In genomic region chr1:21663251-21663950, GRCh38 we compare ENCODE assay signal across 21 cellular contexts. TPM values are rescaled to one million over a fixed set of nuclear protein-coding genes. Genes with fewer than 3 reads are reported as not detected.
DNase-seq lines count a peak whose midpoint lies in the region; ATAC-seq, FAIRE-seq and TF ChIP-seq lines count a peak whose summit lies in the region.
"Had no signal": no experiment of that assay in that cellular context is flagged by ENCODE, and none has a peak within 500 bp of the region (broad histone marks: within the 10 kb centered on the region; RNA-seq: fewer than 3 reads in every experiment).

No MANE protein-coding gene starts in this region.

- H3K27me3 Mint-ChIP-seq in WTC11 (ENCODE audit: low read depth): peaks cover 38% of the 10 kb centered on the region

- no peak overlapping the region for H3K4me3 Mint-ChIP-seq in WTC11
- H3K4me3 Mint-ChIP-seq: activated T-helper 17 cell treated with anti-CD3 and anti-CD28 coated beads, Interleukin-2, amount 50 U/mL, for 72 hours had no signal

- H3K27ac Mint-ChIP-seq in WTC11: no peak overlapping the region
- H3K27ac Mint-ChIP-seq: activated T-helper 17 cell treated with anti-CD3 and anti-CD28 coated beads, Interleukin-2, amount 50 U/mL, for 72 hours had no signal

- no peaks in the 10 kb centered on the region for H3K36me3 ChIP-seq in heart left ventricle
- H3K36me3 ChIP-seq: BE2C, HAP-1, thoracic aorta had no signal

- H3K9me3 Mint-ChIP-seq in WTC11: no peaks in the 10 kb centered on the region
- H3K9me3 Mint-ChIP-seq: activated T-helper 17 cell treated with anti-CD3 and anti-CD28 coated beads, Interleukin-2, amount 50 U/mL, for 72 hours had no signal

- TF ChIP-seq POLR2A in heart left ventricle (IDR thresholded peaks at IDR 0.05): no peak
- TF ChIP-seq POLR2A in GM12891 (IDR thresholded peaks at IDR 0.05; ENCODE audit: low read depth, low read length): no peak

- no peaks in the 10 kb centered on the region for H3K36me3 Mint-ChIP-seq in WTC11

- CTCF ChIA-PET in WTC11 (lab: Charles Lee): interaction anchor here (0.6 to 1.5 kb wide), 3 partner anchors 8 to 360 kb away, joined by 3 to 4 read pairs (median 4); no protein-coding TSS in a partner anchor

- H3K9me3 ChIP-seq in heart left ventricle: no peaks in the 10 kb centered on the region
- H3K9me3 ChIP-seq: BE2C, HAP-1, thoracic aorta had no signal

- H3K4me1 Mint-ChIP-seq in WTC11: peaks cover 15% of the 10 kb centered on the region

- DNase-seq in WTC11 (ENCODE audit: low spot score): no peak
- peak in 2 of 5 donors; percentile 51 to 79 for DNase-seq in heart left ventricle
- peak; percentile 60 for DNase-seq in pons (ENCODE audit: low spot score)
- no peak for DNase-seq in GM12891 (ENCODE audit: insufficient read length, low spot score)
- DNase-seq in SW 1271 (lab: John Stamatoyannopoulos, UW): no peak
- no peak for DNase-seq in HuH-7.5 (ENCODE audit: low spot score)
- DNase-seq: activated CD8-positive, alpha-beta memory T cell treated with anti-CD3 and anti-CD28 coated beads for 24 hours; BE2C; NCI-H1417; stimulated activated CD4-positive, alpha-beta T cell treated with anti-CD3 and anti-CD28 coated beads, Interleukin-4, amount 100 ng/mL, for 4 hours; stimulated activated CD8-positive, alpha-beta memory T cell treated with anti-CD3 and anti-CD28 coated beads, Interleukin-4, amount 100 ng/mL, for 48 hours; T-helper 1 cell had no signal

- POLR2A ChIA-PET in WTC11 (lab: Charles Lee): no interaction called here

- peak overlapping the region in 4 of 12 donors; percentile 13 to 42 (median 26) for H3K27ac ChIP-seq in heart left ventricle
- H3K27ac ChIP-seq: epithelial cell of prostate, skin epidermis, thoracic aorta had no signal

- H3K4me1 ChIP-seq in heart left ventricle: peaks cover 0 to 45% (median 10%) of the 10 kb centered on the region in 12 donors
- H3K4me1 ChIP-seq: BE2C, HAP-1 had no signal

- peak; percentile 13 for ATAC-seq in WTC11
- peak in 3 of 4 donors; percentile 61 to 69 (median 62) for ATAC-seq in heart left ventricle
- no peak for ATAC-seq in GM21786 (IDR thresholded peaks at IDR 0.05; ENCODE audit: unreplicated experiment)
- ATAC-seq: activated T-helper 17 cell treated with anti-CD3 and anti-CD28 coated beads, Interleukin-2, amount 50 U/mL, for 72 hours had no signal

- no peak overlapping the region for H3K4me3 ChIP-seq in heart left ventricle
- H3K4me3 ChIP-seq: HAP-1, skin epidermis, thoracic aorta had no signal

- peaks cover 0 to 48% (median 9%) of the 10 kb centered on the region in 9 donors for H3K27me3 ChIP-seq in heart left ventricle
- H3K27me3 ChIP-seq: BE2C had no signal

- 40 to 56% (median 45%) methylated on average over 6 to 11 of the region's 11 CpGs for WGBS in heart left ventricle, 4 donors

- intact Hi-C loops in heart left ventricle (cut with DNase I): loop anchor here in 3 of 10 donors (5.0 to 10.0 kb wide), 3 partner anchors 156 to 431 kb away; partner anchors contain the start of gene ALPL (in 2 of the 3)

- TF ChIP-seq CTCF in GM12872 (IDR thresholded peaks at IDR 0.05; ENCODE audit: insufficient read depth, low read depth, low read length) (0 out of 3 replicates have a peak, but pooled peaks have one; percentile 4), WTC11 (IDR thresholded peaks at IDR 0.05) (no peak), heart left ventricle (IDR thresholded peaks at IDR 0.05) (peak in 1 of 12 donors; percentile 5)

- FAIRE-seq in GM12891 (lab: Jason Lieb, UNC): no peak
- FAIRE-seq: frontal cortex, G401.6 had no signal

TF ChIP-seq in WTC11, 78 proteins besides CTCF, POLR2A, EP300 and RAD21:
- TF ChIP-seq RORB (CRISPR knock-in tag; IDR thresholded peaks at IDR 0.05) (no peak), ZNF317 (CRISPR knock-in tag; IDR thresholded peaks at IDR 0.05; ENCODE audit: borderline replicate concordance, low read depth) (no peak), SP1 (CRISPR knock-in tag; conservative IDR thresholded peaks at IDR 0.05) (no peak), MXD4 (CRISPR knock-in tag; IDR thresholded peaks at IDR 0.05; ENCODE audit: borderline replicate concordance) (no peak)
- TF ChIP-seq, protein P1, sequence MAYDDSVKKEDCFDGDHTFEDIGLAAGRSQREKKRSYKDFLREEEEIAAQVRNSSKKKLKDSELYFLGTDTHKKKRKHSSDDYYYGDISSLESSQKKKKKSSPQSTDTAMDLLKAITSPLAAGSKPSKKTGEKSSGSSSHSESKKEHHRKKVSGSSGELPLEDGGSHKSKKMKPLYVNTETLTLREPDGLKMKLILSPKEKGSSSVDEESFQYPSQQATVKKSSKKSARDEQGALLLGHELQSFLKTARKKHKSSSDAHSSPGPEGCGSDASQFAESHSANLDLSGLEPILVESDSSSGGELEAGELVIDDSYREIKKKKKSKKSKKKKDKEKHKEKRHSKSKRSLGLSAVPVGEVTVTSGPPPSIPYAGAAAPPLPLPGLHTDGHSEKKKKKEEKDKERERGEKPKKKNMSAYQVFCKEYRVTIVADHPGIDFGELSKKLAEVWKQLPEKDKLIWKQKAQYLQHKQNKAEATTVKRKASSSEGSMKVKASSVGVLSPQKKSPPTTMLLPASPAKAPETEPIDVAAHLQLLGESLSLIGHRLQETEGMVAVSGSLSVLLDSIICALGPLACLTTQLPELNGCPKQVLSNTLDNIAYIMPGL (CRISPR knock-in tag; IDR thresholded peaks at IDR 0.05): no peak
- TF ChIP-seq, protein P2, sequence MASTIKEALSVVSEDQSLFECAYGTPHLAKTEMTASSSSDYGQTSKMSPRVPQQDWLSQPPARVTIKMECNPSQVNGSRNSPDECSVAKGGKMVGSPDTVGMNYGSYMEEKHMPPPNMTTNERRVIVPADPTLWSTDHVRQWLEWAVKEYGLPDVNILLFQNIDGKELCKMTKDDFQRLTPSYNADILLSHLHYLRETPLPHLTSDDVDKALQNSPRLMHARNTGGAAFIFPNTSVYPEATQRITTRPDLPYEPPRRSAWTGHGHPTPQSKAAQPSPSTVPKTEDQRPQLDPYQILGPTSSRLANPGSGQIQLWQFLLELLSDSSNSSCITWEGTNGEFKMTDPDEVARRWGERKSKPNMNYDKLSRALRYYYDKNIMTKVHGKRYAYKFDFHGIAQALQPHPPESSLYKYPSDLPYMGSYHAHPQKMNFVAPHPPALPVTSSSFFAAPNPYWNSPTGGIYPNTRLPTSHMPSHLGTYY (CRISPR knock-in tag; IDR thresholded peaks at IDR 0.05): no peak
TF ChIP-seq in WTC11: peak in this region for 0.

TF ChIP-seq in GM12891, 5 proteins besides CTCF, POLR2A, EP300 and RAD21:
- TF ChIP-seq POLR2AphosphoS5 (IDR thresholded peaks at IDR 0.05; ENCODE audit: low read depth, low read length) (no peak), TAF1 (IDR thresholded peaks at IDR 0.05; ENCODE audit: low read depth, low read length) (no peak), PAX5 (IDR thresholded peaks at IDR 0.05; ENCODE audit: insufficient read depth, low read length, severe bottlenecking) (no peak), POU2F2 (IDR thresholded peaks at IDR 0.05; ENCODE audit: low read depth, low read length) (no peak), SPI1 (IDR thresholded peaks at IDR 0.05; ENCODE audit: low read depth, low read length) (no peak)
TF ChIP-seq in GM12891: peak in this region for 0.

RNA-seq across cellular contexts. Expression of gene RAP1GAP, which starts 5.8 kb away (rescaled TPM):
- total RNA-seq in WTC11 (2021): 7.6 to 9.9 TPM (median 9.7 TPM) in 3 replicates
- 1 to 10 TPM; 3.1 to 8.0 (median 3.8) TPM for total RNA-seq in heart left ventricle
- 1 to 10 TPM in 1 of 2 donors, under 1 TPM in 1; 0.75 to 4.1 TPM for polyA plus RNA-seq in heart left ventricle
- polyA plus RNA-seq in GM12891 (2012; ENCODE audit: low read depth, missing spikeins): 0.49 TPM
